In genomic region chr17:6677158-6677831, GRCh38 we compare ENCODE assay signal across 11 cellular contexts. TPM values are rescaled to one million over a fixed set of nuclear protein-coding genes. Genes with fewer than 3 reads are reported as not detected.
A peak's percentile ranks its signal among the peaks of the same experiment; 100 is the strongest.
DNase-seq lines count a peak whose midpoint lies in the region; ATAC-seq, FAIRE-seq and TF ChIP-seq lines count a peak whose summit lies in the region.
"Had no signal": no experiment of that assay in that cellular context is flagged by ENCODE, and none has a peak within 500 bp of the region (broad histone marks: within the 10 kb centered on the region; RNA-seq: fewer than 3 reads in every experiment).

No MANE protein-coding gene starts in this region.

- no peaks in the 10 kb centered on the region for H3K9me3 Mint-ChIP-seq in CD8-positive, alpha-beta T cell
- no peaks in the 10 kb centered on the region for H3K9me3 Mint-ChIP-seq in GM23338

- H3F3A ChIP-seq in GM23338 (replicated peaks; ENCODE audit: low read depth): no peaks in the 10 kb centered on the region

- H3K36me3 ChIP-seq in CD8-positive, alpha-beta T cell (ENCODE audit: insufficient read depth, low read length): no peaks in the 10 kb centered on the region
- H3K36me3 ChIP-seq in GM23338 (ENCODE audit: insufficient read depth): no peaks in the 10 kb centered on the region
- H3K36me3 ChIP-seq: adrenal gland had no signal

- H3K9me3 ChIP-seq in CD8-positive, alpha-beta T cell (ENCODE audit: low read length): no peaks in the 10 kb centered on the region
- H3K9me3 ChIP-seq in T-helper 17 cell (ENCODE audit: control insufficient read depth, low read length, poor library complexity, severe bottlenecking): no peaks in the 10 kb centered on the region
- H3K9me3 ChIP-seq: adrenal gland had no signal

- no peak for FAIRE-seq in GM19239 (lab: Jason Lieb, UNC)

- peaks cover 5% of the 10 kb centered on the region for H3K4me1 Mint-ChIP-seq in CD8-positive, alpha-beta T cell (ENCODE audit: low read depth)
- H3K4me1 Mint-ChIP-seq in GM23338 (peaks cover 2% of the 10 kb centered on the region; the same call in 1 of the 3 replicates), T-helper 17 cell (peaks cover 15% of the 10 kb centered on the region)

- no peak overlapping the region for H3K27ac Mint-ChIP-seq in CD8-positive, alpha-beta T cell
- no peak overlapping the region for H3K27ac Mint-ChIP-seq in GM23338
- H3K27ac Mint-ChIP-seq in T-helper 17 cell: no peak overlapping the region

- CTCF ChIA-PET in CD8-positive, alpha-beta T cell (lab: Charles Lee): interaction anchor here (1.6 to 1.8 kb wide), 2 partner anchors 11 to 166 kb away, joined by 4 to 10 read pairs; no protein-coding TSS in a partner anchor

- peaks cover 13% of the 10 kb centered on the region for H3K4me1 ChIP-seq in CD8-positive, alpha-beta T cell (ENCODE audit: insufficient read depth, low read length)
- H3K4me1 ChIP-seq in GM23338 (ENCODE audit: insufficient read depth): no peaks in the 10 kb centered on the region; the same call in 1 of the 2 replicates
- H3K4me1 ChIP-seq: adrenal gland had no signal

- POLR2A ChIA-PET in CD8-positive, alpha-beta T cell (lab: Charles Lee): no interaction called here

- H3K79me2 ChIP-seq in GM23338 (replicated peaks; ENCODE audit: insufficient read depth): no peaks in the 10 kb centered on the region

- DNase-seq in CD8-positive, alpha-beta T cell: no peak
- no peak for DNase-seq in GM23338 (ENCODE audit: low spot score)
- DNase-seq in T-helper 17 cell: no peak
- no peak for DNase-seq in left lobe of liver (ENCODE audit: low spot score)
- DNase-seq in GM19239 (ENCODE audit: insufficient read length, low spot score): no peak
- DNase-seq: adrenal gland, left cardiac atrium had no signal

- peaks cover 29% of the 10 kb centered on the region for H3K27me3 Mint-ChIP-seq in CD8-positive, alpha-beta T cell (ENCODE audit: low read depth)
- H3K27me3 Mint-ChIP-seq in GM23338 (ENCODE audit: insufficient read depth, low read depth, poor library complexity) (no peaks in the 10 kb centered on the region), T-helper 17 cell (peaks cover 24% of the 10 kb centered on the region)

- peak; percentile 11 for ATAC-seq in CD8-positive, alpha-beta T cell
- ATAC-seq in GM23338 (peak; percentile 55), T-helper 17 cell (peak; percentile 40), left lobe of liver (peak; percentile 89), GM21717 (IDR thresholded peaks at IDR 0.05; ENCODE audit: unreplicated experiment) (no peak), GM21528 (IDR thresholded peaks at IDR 0.05; ENCODE audit: low FRiP score, unreplicated experiment) (no peak), HG03442 (IDR thresholded peaks at IDR 0.05; ENCODE audit: unreplicated experiment) (no peak)
- ATAC-seq: esophagus mucosa, left cardiac atrium had no signal

- H3K4me3 ChIP-seq in CD8-positive, alpha-beta T cell (ENCODE audit: low read depth, low read length): no peak overlapping the region
- H3K4me3 ChIP-seq in GM23338: no peak overlapping the region
- H3K4me3 ChIP-seq: adrenal gland had no signal

- no peaks in the 10 kb centered on the region for H3K9me2 ChIP-seq in GM23338 (ENCODE audit: insufficient read depth)

- no peaks in the 10 kb centered on the region for H3K27me3 ChIP-seq in CD8-positive, alpha-beta T cell (ENCODE audit: insufficient read depth, low read length)
- H3K27me3 ChIP-seq in GM23338 (ENCODE audit: insufficient read depth): no peaks in the 10 kb centered on the region

- no peak for TF ChIP-seq CTCF in CD8-positive, alpha-beta T cell (IDR thresholded peaks at IDR 0.05)
- no peak for TF ChIP-seq CTCF in GM23338 (conservative IDR thresholded peaks at IDR 0.05; ENCODE audit: low read depth in 2 of 2)

- H3K36me3 Mint-ChIP-seq in CD8-positive, alpha-beta T cell: no peaks in the 10 kb centered on the region
- H3K36me3 Mint-ChIP-seq in GM23338 (ENCODE audit: low read depth): no peaks in the 10 kb centered on the region
- no peaks in the 10 kb centered on the region for H3K36me3 Mint-ChIP-seq in T-helper 17 cell (ENCODE audit: low read depth)

- H3K27ac ChIP-seq in CD8-positive, alpha-beta T cell (ENCODE audit: low read depth, low read length): no peak overlapping the region
- no peak overlapping the region for H3K27ac ChIP-seq in GM23338 (ENCODE audit: low read depth)
- H3K27ac ChIP-seq: adrenal gland had no signal

- intact Hi-C loops in CD8-positive, alpha-beta T cell (cut with DNase I, micrococcal nuclease): no loop called here

- H4K20me1 ChIP-seq in GM23338 (replicated peaks; ENCODE audit: insufficient read depth): no peaks in the 10 kb centered on the region

- H2AFZ ChIP-seq in GM23338: no peak overlapping the region

- no peak overlapping the region for H3K4me3 Mint-ChIP-seq in CD8-positive, alpha-beta T cell
- H3K4me3 Mint-ChIP-seq in GM23338 (no peak overlapping the region), T-helper 17 cell (no peak overlapping the region)

- H3K4me2 ChIP-seq in GM23338: no peak overlapping the region

TF ChIP-seq in GM23338, 12 proteins besides CTCF, POLR2A, EP300 and RAD21 (continues in another document):
- TF ChIP-seq ETS1 (IDR thresholded peaks at IDR 0.05): no peak
- no peak for TF ChIP-seq JUNB (IDR thresholded peaks at IDR 0.05; ENCODE audit: unreplicated experiment)
- no peak for TF ChIP-seq POLR2AphosphoS5 (IDR thresholded peaks at IDR 0.05; ENCODE audit: low read depth)
- no peak for TF ChIP-seq EZH2phosphoT487 (IDR thresholded peaks at IDR 0.05; ENCODE audit: unreplicated experiment)
- no peak for TF ChIP-seq ZNF114 (CRISPR knock-in tag; IDR thresholded peaks at IDR 0.05)
- TF ChIP-seq EZH2 (IDR thresholded peaks at IDR 0.05; ENCODE audit: low read depth, unreplicated experiment): no peak

RNA-seq across cellular contexts. Expression of gene C17orf100, which starts 25.7 kb away (rescaled TPM):
- total RNA-seq in CD8-positive, alpha-beta T cell: under 1 TPM; 0.39 to 0.73 TPM
- 1.7 and 2.7 TPM in 2 replicates for total RNA-seq in GM23338 (2014; rRNA removed; shearing (Covaris generic))
- 3.9 and 4.8 TPM in 2 replicates for polyA plus RNA-seq in GM23338 (2016; fragmentation: Nextera tagmentation; extraction: Ambion mirVana)
- total RNA-seq in T-helper 17 cell: 1 to 10 TPM; 1.3 to 2.5 TPM
- 1.9 TPM for total RNA-seq in left lobe of liver

RNA-seq across cellular contexts. Expression of gene MED31, which starts 25.9 kb away (rescaled TPM):
- 10 to 100 TPM; 21.4 to 25.6 TPM for total RNA-seq in CD8-positive, alpha-beta T cell
- 5.0 and 5.5 TPM in 2 replicates for total RNA-seq in GM23338 (2014; rRNA removed; shearing (Covaris generic))
- polyA plus RNA-seq in GM23338 (2016; fragmentation: Nextera tagmentation; extraction: Ambion mirVana): 40.0 and 49.3 TPM in 2 replicates
- total RNA-seq in T-helper 17 cell: 10 to 100 TPM; 32.9 to 36.6 TPM
- 6.5 TPM for total RNA-seq in left lobe of liver

RNA-seq across cellular contexts. Expression of gene SLC13A5, which starts 35.9 kb away (rescaled TPM):
- not detected for total RNA-seq in CD8-positive, alpha-beta T cell
- total RNA-seq in GM23338 (2014; rRNA removed; shearing (Covaris generic)): 1.4 and 2.3 TPM in 2 replicates
- 0.38 and 1.2 TPM in 2 replicates for polyA plus RNA-seq in GM23338 (2016; fragmentation: Nextera tagmentation; extraction: Ambion mirVana)
- not detected for total RNA-seq in T-helper 17 cell
- 273 TPM for total RNA-seq in left lobe of liver

RNA-seq across cellular contexts. Expression of gene TXNDC17, which starts 36.4 kb away (rescaled TPM):
- total RNA-seq in CD8-positive, alpha-beta T cell: 10 to 100 TPM; 20.0 to 21.4 TPM
- 197 and 202 TPM in 2 replicates for total RNA-seq in GM23338 (2014; rRNA removed; shearing (Covaris generic))
- 887 and 915 TPM in 2 replicates for polyA plus RNA-seq in GM23338 (2016; fragmentation: Nextera tagmentation; extraction: Ambion mirVana)
- 10 to 100 TPM; 10.8 to 16.9 TPM for total RNA-seq in T-helper 17 cell
- total RNA-seq in left lobe of liver: 59.2 TPM

RNA-seq across cellular contexts. Expression of gene KIAA0753, which starts 36.8 kb away (rescaled TPM):
- 1 to 10 TPM; 5.1 to 6.9 TPM for total RNA-seq in CD8-positive, alpha-beta T cell
- 27.8 and 31.8 TPM in 2 replicates for total RNA-seq in GM23338 (2014; rRNA removed; shearing (Covaris generic))
- polyA plus RNA-seq in GM23338 (2016; fragmentation: Nextera tagmentation; extraction: Ambion mirVana): 5.9 and 6.0 TPM in 2 replicates
- total RNA-seq in T-helper 17 cell (10 to 100 TPM; 10.8 to 12.1 TPM), left lobe of liver (3.1 TPM)

Comparison
In these comparisons a context has a peak if more than half of its experiments do, and no peak if none do; other contexts are left out.
1. ATAC-seq: peak in CD8-positive, alpha-beta T cell (single experiment), GM23338 (single experiment), T-helper 17 cell (single experiment) and left lobe of liver (single experiment); none in GM21717 (single experiment), GM21528 (single experiment) and HG03442 (single experiment).
2. RNA of gene SLC13A5, which starts 35.9 kb away (total RNA-seq): 273 TPM in left lobe of liver (single experiment); 1.4 to 2.3 TPM in GM23338, not detected in CD8-positive, alpha-beta T cell and not detected in T-helper 17 cell; every median in the first group is over 10 times any median in the second.